In genomic region chr17:49707608-49708514, GRCh38 we compare ENCODE assay signal across 8 cellular contexts. TPM values are rescaled to one million over a fixed set of nuclear protein-coding genes. Genes with fewer than 3 reads are reported as not detected.
DNase-seq lines count a peak whose midpoint lies in the region; ATAC-seq, FAIRE-seq and TF ChIP-seq lines count a peak whose summit lies in the region.

SLC35B1 (minus strand) TSS chr17:49707964; CDS start chr17:49707833, 131 bp downstream.

- ATAC-seq in HG02852 (IDR thresholded peaks at IDR 0.05; ENCODE audit: unreplicated experiment) (peak; percentile 83), left cardiac atrium (peak; percentile 99 to 100)

- H3K4me1 ChIP-seq in prostate gland (replicated peaks) = peaks cover 4% of the 10 kb centered on the region

- TF ChIP-seq POLR2A in GM12891 (IDR thresholded peaks at IDR 0.05; ENCODE audit: low read depth, low read length) (peak; percentile 79), prostate gland (IDR thresholded peaks at IDR 0.05) (no peak)

- TF ChIP-seq CTCF in prostate gland (IDR thresholded peaks at IDR 0.05) = peak; percentile 68 to 87 (median 80)

- H3K27ac ChIP-seq in prostate gland = peak within 1 kb of the TSS; percentile 94

- under 1% methylated on average over 53 of the region's 53 CpGs for WGBS in prostate gland

- intact Hi-C loops in T-helper 1 cell treated with Interleukin-12 subunit alpha and Interleukin-12 subunit beta and Interleukin-4 antibody, amounts not matched to agents 30 ng/mL and 1 ng/mL, for 36 hours (cut with micrococcal nuclease) = loop anchor here (1.0 kb wide), 12 partner anchors 9 to 516 kb away; partner anchors contain the start of genes FAM117A, KAT7, PDK2 and PHB1
- intact Hi-C loops in left cardiac atrium (cut with DNase I) (loop anchor here (2.0 to 5.0 kb wide), 3 partner anchors 69 to 144 kb away; no protein-coding TSS in a partner anchor), prostate gland (cut with DNase I) (loop anchor here (5.0 kb wide), 3 partner anchors 69 to 289 kb away; partner anchors contain the start of gene DLX3)

- no peaks in the 10 kb centered on the region for H3K27me3 ChIP-seq in prostate gland (replicated peaks; ENCODE audit: insufficient read depth)

- FAIRE-seq in GM12891 (lab: Jason Lieb, UNC) (peak; percentile 97), urothelium cell line (lab: Jason Lieb, UNC) (peak; percentile 76)

- H3K4me3 ChIP-seq in prostate gland = peak within 1 kb of the TSS; percentile 92 to 94

- DNase-seq in GM12891 (ENCODE audit: insufficient read length, low spot score) (peak; percentile 97), NCI-H146 (lab: John Stamatoyannopoulos, UW) (peak; percentile 98), amniotic stem cell (lab: John Stamatoyannopoulos, UW) (peak; percentile 97), left cardiac atrium (peak; percentile 99), prostate gland (ENCODE audit: low spot score) (peak; percentile 99), urothelium cell line (ENCODE audit: low spot score) (peak; percentile 99)

- no peaks in the 10 kb centered on the region for H3K9me3 ChIP-seq in prostate gland

- peaks cover 4 to 13% of the 10 kb centered on the region in 2 donors for H3K36me3 ChIP-seq in prostate gland

TF ChIP-seq in GM12891, 5 proteins besides CTCF, POLR2A, EP300 and RAD21:
- TF ChIP-seq POU2F2 (IDR thresholded peaks at IDR 0.05; ENCODE audit: low read depth, low read length) = peak; percentile 51; the same call in 1 of the 2 replicates
- TF ChIP-seq POLR2AphosphoS5 (IDR thresholded peaks at IDR 0.05; ENCODE audit: low read depth, low read length) = peak; percentile 70; the same call in 1 of the 2 replicates
- no peak for TF ChIP-seq PAX5 (IDR thresholded peaks at IDR 0.05; ENCODE audit: insufficient read depth, low read length, severe bottlenecking)
- peak; percentile 59 for TF ChIP-seq TAF1 (IDR thresholded peaks at IDR 0.05; ENCODE audit: low read depth, low read length)

RNA-seq across cellular contexts. Expression of gene SLC35B1, which starts in this region (rescaled TPM):
- polyA plus RNA-seq in GM12891 (2012; ENCODE audit: low read depth, missing spikeins) = 30.7 TPM
- 82.5 and 90.3 TPM in 2 replicates for total RNA-seq in T-helper 1 cell treated with Interleukin-12 subunit alpha and Interleukin-12 subunit beta and Interleukin-4 antibody, amounts not matched to agents 30 ng/mL and 1 ng/mL, for 36 hours
- total RNA-seq in left cardiac atrium = 10 to 100 TPM; 48.8 to 78.8 TPM
- total RNA-seq in prostate gland = 10 to 100 TPM; 31.0 to 81.0 TPM

Comparison
In these comparisons a context has a peak if more than half of its experiments do, and no peak if none do; other contexts are left out.
1. Peak in every context shown above with its lines: DNase-seq, ATAC-seq, H3K4me3 ChIP-seq and H3K27ac ChIP-seq.